Comparison of ENCODE assay signal across 19 cellular contexts in the genomic region with DNA sequence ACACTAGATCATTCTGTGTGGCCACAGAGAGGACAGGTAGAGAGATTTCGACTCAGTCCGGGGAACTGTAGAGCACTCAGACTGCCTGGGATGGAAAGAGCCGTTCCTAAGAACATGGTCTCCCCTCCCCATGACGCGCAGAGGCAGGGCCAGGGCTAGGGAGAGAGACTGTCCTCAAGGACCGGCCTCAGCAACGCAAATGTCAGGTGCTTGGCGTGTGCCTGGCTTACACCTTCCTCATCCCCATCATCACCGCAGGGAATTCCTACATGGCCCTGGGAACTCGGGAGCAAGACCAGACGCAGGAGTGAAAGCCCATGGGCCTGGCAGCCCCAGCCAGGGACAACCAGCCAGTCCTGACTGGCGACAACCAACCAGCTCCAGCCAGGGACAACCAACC. TPM values are rescaled to one million over a fixed set of nuclear protein-coding genes. Genes with fewer than 3 reads are reported as not detected.
DNase-seq lines count a peak whose midpoint lies in the region; ATAC-seq and TF ChIP-seq lines count a peak whose summit lies in the region.
"Had no signal": no experiment of that assay in that cellular context is flagged by ENCODE, and none has a peak within 500 bp of the region (broad histone marks: within the 10 kb centered on the region; RNA-seq: fewer than 3 reads in every experiment).

No MANE protein-coding gene starts in this region.

- no peak overlapping the region for H3K27ac ChIP-seq in BLaER1 treated with 17β-estradiol and CSF1 and Interleukin-3, amounts not matched to agents 10 nM and 100 nM
- peak overlapping the region; percentile 93 for H3K27ac ChIP-seq in RWPE1
- H3K27ac ChIP-seq in mesendoderm (ENCODE audit: low read depth, low read length), result no peak overlapping the region
- H3K27ac ChIP-seq: HL-60, SK-N-MC had no signal

- no peak overlapping the region for H2BK15ac ChIP-seq in mesendoderm (replicated peaks; ENCODE audit: low read depth)

- no peak overlapping the region for H2AK5ac ChIP-seq in mesendoderm (ENCODE audit: low read length)

- H3K9me3 Mint-ChIP-seq in stimulated activated naive B cell treated with anti-CD40 and anti-IgM and Interleukin-4, amounts not matched to agents 10 μg/mL and 1 μg/mL and 100 μg/mL, for 72 hours, result no peaks in the 10 kb centered on the region

- no peak for TF ChIP-seq CTCF in RWPE1 (conservative IDR thresholded peaks at IDR 0.05; ENCODE audit: low read depth)

- no peak overlapping the region for H3K9ac ChIP-seq in BLaER1 treated with 17β-estradiol and CSF1 and Interleukin-3, amounts not matched to agents 10 nM and 100 nM
- no peak overlapping the region for H3K9ac ChIP-seq in mesendoderm (ENCODE audit: low read length)

- CTCF ChIA-PET in RWPE1 (lab: Yijun Ruan, JAX), result no interaction called here

- H3K4ac ChIP-seq in mesendoderm (ENCODE audit: low read depth, low read length), result no peak overlapping the region

- H3K79me1 ChIP-seq in mesendoderm (ENCODE audit: low read length), result no peaks in the 10 kb centered on the region

- H3K4me3 Mint-ChIP-seq in stimulated activated naive B cell treated with anti-CD40 and anti-IgM and Interleukin-4, amounts not matched to agents 10 μg/mL and 1 μg/mL and 100 μg/mL, for 72 hours, result no peak overlapping the region

- no peak overlapping the region for H4K5ac ChIP-seq in mesendoderm (ENCODE audit: low read length)

- H3K18ac ChIP-seq in mesendoderm (ENCODE audit: low read length), result no peak overlapping the region

- no peaks in the 10 kb centered on the region for H3K79me2 ChIP-seq in mesendoderm (ENCODE audit: control insufficient read depth, insufficient read depth, low read length)

- H3K36me3 ChIP-seq in BLaER1 treated with 17β-estradiol and CSF1 and Interleukin-3, amounts not matched to agents 10 nM and 100 nM, result no peaks in the 10 kb centered on the region
- H3K36me3 ChIP-seq in mesendoderm (ENCODE audit: control insufficient read depth, insufficient read depth, low read length), result no peaks in the 10 kb centered on the region

- no peaks in the 10 kb centered on the region for H4K20me1 ChIP-seq in BLaER1 treated with 17β-estradiol and CSF1 and Interleukin-3, amounts not matched to agents 10 nM and 100 nM

- no peak overlapping the region for H4K8ac ChIP-seq in mesendoderm (ENCODE audit: low read depth, low read length)

- no peak for ATAC-seq in stimulated activated naive B cell treated with anti-CD40 and anti-IgM and Interleukin-4, amounts not matched to agents 10 μg/mL and 1 μg/mL and 100 μg/mL, for 72 hours (replicated peaks)
- ATAC-seq: Panc1 had no signal

- H3K56ac ChIP-seq in mesendoderm (ENCODE audit: low read length), result peak overlapping the region; percentile 28

- no CpG with 5 or more reads among the region's 12 CpGs for WGBS in mesendoderm (ENCODE audit: extremely low coverage, insufficient coverage, low lambda C conversion rate)

- no peaks in the 10 kb centered on the region for H3K36me3 Mint-ChIP-seq in stimulated activated naive B cell treated with anti-CD40 and anti-IgM and Interleukin-4, amounts not matched to agents 10 μg/mL and 1 μg/mL and 100 μg/mL, for 72 hours

- peaks cover 35 to 78% (median 61%) of the 10 kb centered on the region in 10 experiments for H3K4me1 ChIP-seq in BLaER1 treated with 17β-estradiol and CSF1 and Interleukin-3, amounts not matched to agents 10 nM and 100 nM
- H3K4me1 ChIP-seq in mesendoderm (ENCODE audit: control insufficient read depth, low read depth, low read length), result peaks cover 6% of the 10 kb centered on the region

- POLR2A ChIA-PET in RWPE1 (lab: Yijun Ruan, JAX; ENCODE audit: low non-redundant PET), result no interaction called here

- no peak for DNase-seq in RWPE1 (ENCODE audit: low spot score)
- no peak for DNase-seq in mesendoderm
- DNase-seq in stimulated activated naive B cell treated with anti-CD40 and anti-IgM and Interleukin-4, amounts not matched to agents 10 μg/mL and 1 μg/mL and 100 μg/mL, for 72 hours, result no peak
- no peak for DNase-seq in NCI-H187 treated with DMSO at 0.1 percent for 48 hours (lab: John Stamatoyannopoulos, UW)
- DNase-seq in ureter (ENCODE audit: low spot score), result no peak
- DNase-seq in COLO668 (lab: John Stamatoyannopoulos, UW; ENCODE audit: unreplicated experiment), result no peak
- no peak for DNase-seq in NCI-H748 treated with DMSO at 0.1 percent for 48 hours (lab: John Stamatoyannopoulos, UW)
- DNase-seq: DMS79 treated with DMSO at 0.1 percent for 48 hours, HCEC 1CT, KBM-7, NCI-H1417 treated with DMSO at 0.1 percent for 48 hours, NCI-H2029 treated with DMSO at 0.1 percent for 48 hours, NCI-H510A, NCI-H82, Right ventricle myocardium superior had no signal

- no peaks in the 10 kb centered on the region for H3K9me3 ChIP-seq in BLaER1 treated with 17β-estradiol and CSF1 and Interleukin-3, amounts not matched to agents 10 nM and 100 nM (replicated peaks in 1 of 11)

- H2BK120ac ChIP-seq in mesendoderm (ENCODE audit: low read depth, low read length), result no peak overlapping the region

- H3K27me3 Mint-ChIP-seq in stimulated activated naive B cell treated with anti-CD40 and anti-IgM and Interleukin-4, amounts not matched to agents 10 μg/mL and 1 μg/mL and 100 μg/mL, for 72 hours, result no peaks in the 10 kb centered on the region

- H3K4me2 ChIP-seq in BLaER1 treated with 17β-estradiol and CSF1 and Interleukin-3, amounts not matched to agents 10 nM and 100 nM, result peak overlapping the region in 6 of 11 experiments; percentile 5 to 46 (median 32); a peak in 11 of 22 replicates
- no peak overlapping the region for H3K4me2 ChIP-seq in mesendoderm (ENCODE audit: low read length)

- H3K4me3 ChIP-seq in BLaER1 treated with 17β-estradiol and CSF1 and Interleukin-3, amounts not matched to agents 10 nM and 100 nM, result no peak overlapping the region
- no peak overlapping the region for H3K4me3 ChIP-seq in mesendoderm (ENCODE audit: low read length)
- H3K4me3 ChIP-seq: SK-N-MC had no signal

- peak overlapping the region; percentile 47 for H3K27ac Mint-ChIP-seq in stimulated activated naive B cell treated with anti-CD40 and anti-IgM and Interleukin-4, amounts not matched to agents 10 μg/mL and 1 μg/mL and 100 μg/mL, for 72 hours

- no peak overlapping the region for H2BK5ac ChIP-seq in mesendoderm (ENCODE audit: low read length)

- H3K4me1 Mint-ChIP-seq in stimulated activated naive B cell treated with anti-CD40 and anti-IgM and Interleukin-4, amounts not matched to agents 10 μg/mL and 1 μg/mL and 100 μg/mL, for 72 hours, result peaks cover 9 to 16% of the 10 kb centered on the region in 2 donors

- H3K23ac ChIP-seq in mesendoderm (ENCODE audit: low read length), result no peak overlapping the region

- no peaks in the 10 kb centered on the region for H3K27me3 ChIP-seq in BLaER1 treated with 17β-estradiol and CSF1 and Interleukin-3, amounts not matched to agents 10 nM and 100 nM
- H3K27me3 ChIP-seq in mesendoderm (ENCODE audit: insufficient read depth, low read length, poor library complexity), result no peaks in the 10 kb centered on the region

RNA-seq across cellular contexts. Expression of a gene that starts 55.6 kb away (rescaled TPM):
- 9.8 TPM for polyA plus RNA-seq in mesendoderm (2013, experiment 1 of 2)
- 9.5 TPM for polyA plus RNA-seq in mesendoderm (2013, experiment 2 of 2)
- total RNA-seq in ureter, result 21.5 TPM
